Comparison of ENCODE assay signal across 37 cellular contexts in genomic region chr20:35295674-35296073, GRCh38. TPM values are rescaled to one million over a fixed set of nuclear protein-coding genes. Genes with fewer than 3 reads are reported as not detected.
"Had no signal": no experiment of that assay in that cellular context is flagged by ENCODE, and none has a peak within 500 bp of the region (broad histone marks: within the 10 kb centered on the region; RNA-seq: fewer than 3 reads in every experiment).

No MANE protein-coding gene starts in this region.

- ATAC-seq: activated CD4-positive, alpha-beta T cell treated with anti-CD3 and anti-CD28 coated beads for 36 hours; activated CD8-positive, alpha-beta memory T cell treated with anti-CD3 and anti-CD28 coated beads, Interleukin-2, amount 10 ng/mL, durations not matched to agents 7 days and 5 days; activated CD8-positive, alpha-beta T cell treated with anti-CD3 and anti-CD28 coated beads, Interleukin-2, amount 10 ng/mL, durations not matched to agents 7 days and 5 days; activated naive CD4-positive, alpha-beta T cell treated with anti-CD3 and anti-CD28 coated beads, Interleukin-2, amount 50 U/mL, for 72 hours; gastroesophageal sphincter had no signal

- FAIRE-seq: colon, endothelial cell of umbilical vein had no signal

- DNase-seq: activated CD4-positive, alpha-beta memory T cell treated with anti-CD3 and anti-CD28 coated beads for 36 hours; activated CD4-positive, alpha-beta T cell treated with anti-CD3 and anti-CD28 coated beads for 36 hours; activated CD4-positive, alpha-beta T cell treated with anti-CD3 and anti-CD28 coated beads, Interleukin-2, amount 10 ng/mL, durations not matched to agents 24 days and 14 days; activated CD4-positive, CD25-positive, alpha-beta regulatory T cell; activated CD4-positive, CD25-positive, alpha-beta regulatory T cell treated with anti-CD3 and anti-CD28 coated beads, Interleukin-2, amount 50 U/mL, for 72 hours; activated CD8-positive, alpha-beta memory T cell treated with anti-CD3 and anti-CD28 coated beads, Interleukin-2, amount 10 ng/mL, durations not matched to agents 7 days and 5 days; activated CD8-positive, alpha-beta memory T cell treated with anti-CD3 and anti-CD28 coated beads, Interleukin-2, amount 50 U/mL, for 4 hours; activated CD8-positive, alpha-beta T cell treated with anti-CD3 and anti-CD28 coated beads, Interleukin-2, amount 10 ng/mL, durations not matched to agents 7 days and 5 days; activated gamma-delta T cell; activated naive CD4-positive, alpha-beta T cell; activated naive CD4-positive, alpha-beta T cell treated with anti-CD3 and anti-CD28 coated beads, Interleukin-2, amount 10 ng/mL, durations not matched to agents 7 days and 5 days; activated naive CD8-positive, alpha-beta T cell treated with anti-CD3 and anti-CD28 coated beads, Interleukin-2, amount 10 ng/mL, durations not matched to agents 7 days and 5 days; activated T-cell treated with anti-CD3 and anti-CD28 coated beads, Interleukin-2, amount 50 U/mL, for 1 hour; activated T-cell treated with anti-CD3 and anti-CD28 coated beads, Interleukin-2, amount 50 U/mL, for 48 hours; cortex of kidney; dermis blood vessel endothelial cell; effector CD4-positive, alpha-beta T cell; effector memory CD8-positive, alpha-beta T cell; esophagus squamous epithelium; foreskin melanocyte; T-helper 2 cell had no signal

- H3K9me3 ChIP-seq: ascending aorta, breast epithelium, esophagus squamous epithelium, gastroesophageal sphincter had no signal

- H3K4me1 ChIP-seq: ascending aorta, breast epithelium, gastroesophageal sphincter had no signal

- H3K4me3 ChIP-seq: ascending aorta, breast epithelium, esophagus squamous epithelium, gastroesophageal sphincter had no signal

- H3K27ac ChIP-seq: ascending aorta, breast epithelium, epithelial cell of prostate, gastroesophageal sphincter had no signal

- H3K27me3 ChIP-seq: ascending aorta had no signal

- H3K36me3 ChIP-seq: ascending aorta, breast epithelium, esophagus squamous epithelium, gastroesophageal sphincter had no signal

RNA-seq across cellular contexts. Expression of gene FAM83C, which starts 3.4 kb away (rescaled TPM):
- total RNA-seq: activated CD4-positive, alpha-beta memory T cell treated with anti-CD3 and anti-CD28 coated beads for 36 hours; activated CD4-positive, alpha-beta T cell treated with anti-CD3 and anti-CD28 coated beads for 36 hours; activated CD4-positive, alpha-beta T cell treated with anti-CD3 and anti-CD28 coated beads, Interleukin-2, amount 10 ng/mL, durations not matched to agents 24 days and 14 days; activated CD8-positive, alpha-beta memory T cell treated with anti-CD3 and anti-CD28 coated beads for 36 hours; activated CD8-positive, alpha-beta memory T cell treated with anti-CD3 and anti-CD28 coated beads, Interleukin-2, amount 10 ng/mL, durations not matched to agents 7 days and 5 days; activated CD8-positive, alpha-beta T cell treated with anti-CD3 and anti-CD28 coated beads, Interleukin-2, amount 10 ng/mL, durations not matched to agents 7 days and 5 days; activated naive CD4-positive, alpha-beta T cell treated with anti-CD3 and anti-CD28 coated beads, Interleukin-2, amount 50 U/mL, for 72 hours; activated naive CD8-positive, alpha-beta T cell treated with anti-CD3 and anti-CD28 coated beads, Interleukin-2, amount 10 ng/mL, durations not matched to agents 7 days and 5 days; activated T-helper 1 cell treated with anti-CD3 and anti-CD28 coated beads, Interleukin-12 subunit alpha, Interleukin-12 subunit beta, Interleukin-2, Interleukin-4 antibody, amounts not matched to agents 30 ng/mL and 10 ng/mL and 1 ng/mL, durations not matched to agents 14 hours and 24 hours and 36 hours; activated T-helper 2 cell treated with anti-CD3 and anti-CD28 coated beads, Interferon-gamma antibody, Interleukin-2, Interleukin-4, amounts not matched to agents 10 μg/mL and 5 μg/mL and 100 μg/mL, durations not matched to agents 14 hours and 24 hours and 36 hours; ascending aorta; cardiac septum; cerebellum; dermis blood vessel endothelial cell; endothelial cell of umbilical vein; fibroblast of lung; fibroblast of villous mesenchyme; glomerular endothelial cell; T-helper 1 cell treated with Interleukin-12 subunit alpha and Interleukin-12 subunit beta and Interleukin-4 antibody, amounts not matched to agents 30 ng/mL and 1 ng/mL, for 36 hours had no signal
- polyA plus RNA-seq: endothelial cell of umbilical vein had no signal
